In the genomic region with DNA sequence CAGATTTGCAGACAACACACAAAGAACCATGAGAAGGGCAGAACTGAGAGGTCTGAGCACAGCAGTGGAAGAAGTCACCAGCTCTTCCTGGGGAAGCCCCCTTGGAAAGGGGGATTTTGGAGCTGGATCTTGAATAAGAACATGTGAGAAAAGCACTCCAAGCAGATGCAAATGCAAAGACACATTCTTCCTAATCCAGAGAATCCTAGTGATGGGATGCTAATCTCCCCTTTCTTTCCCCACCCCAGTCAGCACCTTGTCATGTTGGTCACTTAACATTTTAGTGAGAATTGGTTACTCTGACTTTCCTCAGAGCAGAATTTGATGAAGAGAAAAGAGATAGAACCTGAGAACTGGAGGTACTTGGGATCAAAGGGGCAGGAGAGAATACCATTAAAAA, we compare ENCODE assay signal across 11 cellular contexts.
"Had no signal": no experiment of that assay in that cellular context is flagged by ENCODE, and none has a peak within 500 bp of the region (broad histone marks: within the 10 kb centered on the region; RNA-seq: fewer than 3 reads in every experiment).

No MANE protein-coding gene starts in this region.

- H3K36me3 ChIP-seq: colonic mucosa, heart right ventricle had no signal

- H3K9me3 ChIP-seq: colonic mucosa, heart right ventricle, mucosa of descending colon had no signal

- H3K27me3 ChIP-seq: colonic mucosa, heart right ventricle had no signal

- DNase-seq: colonic mucosa; dermis blood vessel endothelial cell; heart right ventricle; kidney glomerular epithelial cell; mucosa of descending colon; naive thymus-derived CD8-positive, alpha-beta T cell; right cardiac atrium; stimulated activated CD4-positive, alpha-beta T cell treated with anti-CD3 and anti-CD28 coated beads, Interleukin-2, amount 100 ng/mL, for 48 hours; stimulated activated naive CD4-positive, alpha-beta T cell treated with Interleukin-2 at 50 U/mL for 16 hours; trophoblast cell had no signal

- H3K36me3 Mint-ChIP-seq: naive thymus-derived CD8-positive, alpha-beta T cell had no signal

- H3K4me1 Mint-ChIP-seq: naive thymus-derived CD8-positive, alpha-beta T cell had no signal

- H3K4me3 Mint-ChIP-seq: naive thymus-derived CD8-positive, alpha-beta T cell had no signal

- H3K27ac Mint-ChIP-seq: naive thymus-derived CD8-positive, alpha-beta T cell had no signal

- H3K4me1 ChIP-seq: colonic mucosa had no signal

- H3K9me3 Mint-ChIP-seq: naive thymus-derived CD8-positive, alpha-beta T cell had no signal

- H3K27ac ChIP-seq: colonic mucosa, heart right ventricle had no signal

- H3K4me2 ChIP-seq: smooth muscle cell had no signal

- ATAC-seq: heart right ventricle, mucosa of descending colon, right cardiac atrium had no signal

- H3K4me3 ChIP-seq: colonic mucosa, heart right ventricle, mucosa of descending colon, smooth muscle cell had no signal
